Comparison of ENCODE assay signal across 1 cellular context in the genomic region with DNA sequence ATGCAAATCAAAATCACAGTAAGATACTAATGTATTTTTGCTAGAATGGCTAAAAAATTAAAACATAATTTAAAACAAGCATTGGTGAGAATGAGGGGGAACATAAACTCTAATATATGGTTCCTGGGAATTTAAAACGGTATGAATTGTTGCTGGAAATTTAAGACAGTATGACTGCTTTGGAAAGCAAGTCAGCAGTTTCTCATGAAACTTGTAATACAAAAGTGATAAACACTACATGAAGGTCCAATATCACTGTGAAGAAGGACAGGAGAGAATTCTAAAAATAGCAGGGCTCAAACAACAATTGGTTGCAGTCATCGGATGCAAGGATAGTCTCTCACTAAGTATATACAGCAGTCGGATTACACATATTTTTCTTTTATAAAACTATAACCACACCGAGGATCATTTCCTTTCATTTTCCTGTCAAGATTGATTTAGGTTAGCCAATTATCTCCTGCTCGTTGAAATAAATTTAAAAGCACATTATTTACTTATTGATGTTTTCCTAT.
A peak's percentile ranks its signal among the peaks of the same experiment; 100 is the strongest.
TF ChIP-seq lines count a peak whose summit lies in the region.

No MANE protein-coding gene starts in this region.

TF ChIP-seq in K562, 482 proteins besides CTCF, POLR2A, EP300 and RAD21:
- TF ChIP-seq SRSF9 (IDR thresholded peaks at IDR 0.05; ENCODE audit: borderline replicate concordance, low read depth, low read length) (no peak), TBL1XR1 (IDR thresholded peaks at IDR 0.05; ENCODE audit: low read length in 2 of 2) (no peak), MAFG (tag; conservative IDR thresholded peaks at IDR 0.05) (peak; percentile 62), MBD2 (IDR thresholded peaks at IDR 0.05; ENCODE audit: borderline replicate concordance, low read depth) (no peak), MEIS2 (IDR thresholded peaks at IDR 0.05; ENCODE audit: partially characterized antibody) (peak; percentile 12), BACH1 (tag; IDR thresholded peaks at IDR 0.05) (no peak), MEF2A (IDR thresholded peaks at IDR 0.05; ENCODE audit: control insufficient read depth, low read depth, low read length) (peak; percentile 75; the same call in 1 of the 2 replicates), NFATC3 (IDR thresholded peaks at IDR 0.05) (no peak), CREM (IDR thresholded peaks at IDR 0.05; ENCODE audit: low read depth) (no peak), PRPF4 (IDR thresholded peaks at IDR 0.05; ENCODE audit: insufficient read depth, low read depth, low read length, poor library complexity, severe bottlenecking) (no peak), RBM17 (IDR thresholded peaks at IDR 0.05; ENCODE audit: borderline replicate concordance, low read depth, low read length) (no peak), NCOA2 (IDR thresholded peaks at IDR 0.05; ENCODE audit: partially characterized antibody in 2 of 2) (no peak), TRIM28 (IDR thresholded peaks at IDR 0.05) (no peak), HMG20B (CRISPR knock-in tag; IDR thresholded peaks at IDR 0.05) (no peak), NR2C2 (CRISPR knock-in tag; IDR thresholded peaks at IDR 0.05) (no peak), NR2C2 (tag; IDR thresholded peaks at IDR 0.05) (no peak), ZNF316 (IDR thresholded peaks at IDR 0.05) (peak; percentile 89), C11orf30 (IDR thresholded peaks at IDR 0.05; ENCODE audit: low read depth) (peak; percentile 85), MEF2D (tag; conservative IDR thresholded peaks at IDR 0.05; ENCODE audit: low read depth) (peak; percentile 58; the same call in 1 of the 2 replicates), NEUROD1 (IDR thresholded peaks at IDR 0.05; ENCODE audit: borderline replicate concordance, low read depth, low read length, partially characterized antibody) (no peak)
- TF ChIP-seq, protein P1, sequence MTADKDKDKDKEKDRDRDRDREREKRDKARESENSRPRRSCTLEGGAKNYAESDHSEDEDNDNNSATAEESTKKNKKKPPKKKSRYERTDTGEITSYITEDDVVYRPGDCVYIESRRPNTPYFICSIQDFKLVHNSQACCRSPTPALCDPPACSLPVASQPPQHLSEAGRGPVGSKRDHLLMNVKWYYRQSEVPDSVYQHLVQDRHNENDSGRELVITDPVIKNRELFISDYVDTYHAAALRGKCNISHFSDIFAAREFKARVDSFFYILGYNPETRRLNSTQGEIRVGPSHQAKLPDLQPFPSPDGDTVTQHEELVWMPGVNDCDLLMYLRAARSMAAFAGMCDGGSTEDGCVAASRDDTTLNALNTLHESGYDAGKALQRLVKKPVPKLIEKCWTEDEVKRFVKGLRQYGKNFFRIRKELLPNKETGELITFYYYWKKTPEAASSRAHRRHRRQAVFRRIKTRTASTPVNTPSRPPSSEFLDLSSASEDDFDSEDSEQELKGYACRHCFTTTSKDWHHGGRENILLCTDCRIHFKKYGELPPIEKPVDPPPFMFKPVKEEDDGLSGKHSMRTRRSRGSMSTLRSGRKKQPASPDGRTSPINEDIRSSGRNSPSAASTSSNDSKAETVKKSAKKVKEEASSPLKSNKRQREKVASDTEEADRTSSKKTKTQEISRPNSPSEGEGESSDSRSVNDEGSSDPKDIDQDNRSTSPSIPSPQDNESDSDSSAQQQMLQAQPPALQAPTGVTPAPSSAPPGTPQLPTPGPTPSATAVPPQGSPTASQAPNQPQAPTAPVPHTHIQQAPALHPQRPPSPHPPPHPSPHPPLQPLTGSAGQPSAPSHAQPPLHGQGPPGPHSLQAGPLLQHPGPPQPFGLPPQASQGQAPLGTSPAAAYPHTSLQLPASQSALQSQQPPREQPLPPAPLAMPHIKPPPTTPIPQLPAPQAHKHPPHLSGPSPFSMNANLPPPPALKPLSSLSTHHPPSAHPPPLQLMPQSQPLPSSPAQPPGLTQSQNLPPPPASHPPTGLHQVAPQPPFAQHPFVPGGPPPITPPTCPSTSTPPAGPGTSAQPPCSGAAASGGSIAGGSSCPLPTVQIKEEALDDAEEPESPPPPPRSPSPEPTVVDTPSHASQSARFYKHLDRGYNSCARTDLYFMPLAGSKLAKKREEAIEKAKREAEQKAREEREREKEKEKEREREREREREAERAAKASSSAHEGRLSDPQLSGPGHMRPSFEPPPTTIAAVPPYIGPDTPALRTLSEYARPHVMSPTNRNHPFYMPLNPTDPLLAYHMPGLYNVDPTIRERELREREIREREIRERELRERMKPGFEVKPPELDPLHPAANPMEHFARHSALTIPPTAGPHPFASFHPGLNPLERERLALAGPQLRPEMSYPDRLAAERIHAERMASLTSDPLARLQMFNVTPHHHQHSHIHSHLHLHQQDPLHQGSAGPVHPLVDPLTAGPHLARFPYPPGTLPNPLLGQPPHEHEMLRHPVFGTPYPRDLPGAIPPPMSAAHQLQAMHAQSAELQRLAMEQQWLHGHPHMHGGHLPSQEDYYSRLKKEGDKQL (CRISPR knock-in tag; IDR thresholded peaks at IDR 0.05; ENCODE audit: borderline replicate concordance): no peak
- TF ChIP-seq, protein P2, sequence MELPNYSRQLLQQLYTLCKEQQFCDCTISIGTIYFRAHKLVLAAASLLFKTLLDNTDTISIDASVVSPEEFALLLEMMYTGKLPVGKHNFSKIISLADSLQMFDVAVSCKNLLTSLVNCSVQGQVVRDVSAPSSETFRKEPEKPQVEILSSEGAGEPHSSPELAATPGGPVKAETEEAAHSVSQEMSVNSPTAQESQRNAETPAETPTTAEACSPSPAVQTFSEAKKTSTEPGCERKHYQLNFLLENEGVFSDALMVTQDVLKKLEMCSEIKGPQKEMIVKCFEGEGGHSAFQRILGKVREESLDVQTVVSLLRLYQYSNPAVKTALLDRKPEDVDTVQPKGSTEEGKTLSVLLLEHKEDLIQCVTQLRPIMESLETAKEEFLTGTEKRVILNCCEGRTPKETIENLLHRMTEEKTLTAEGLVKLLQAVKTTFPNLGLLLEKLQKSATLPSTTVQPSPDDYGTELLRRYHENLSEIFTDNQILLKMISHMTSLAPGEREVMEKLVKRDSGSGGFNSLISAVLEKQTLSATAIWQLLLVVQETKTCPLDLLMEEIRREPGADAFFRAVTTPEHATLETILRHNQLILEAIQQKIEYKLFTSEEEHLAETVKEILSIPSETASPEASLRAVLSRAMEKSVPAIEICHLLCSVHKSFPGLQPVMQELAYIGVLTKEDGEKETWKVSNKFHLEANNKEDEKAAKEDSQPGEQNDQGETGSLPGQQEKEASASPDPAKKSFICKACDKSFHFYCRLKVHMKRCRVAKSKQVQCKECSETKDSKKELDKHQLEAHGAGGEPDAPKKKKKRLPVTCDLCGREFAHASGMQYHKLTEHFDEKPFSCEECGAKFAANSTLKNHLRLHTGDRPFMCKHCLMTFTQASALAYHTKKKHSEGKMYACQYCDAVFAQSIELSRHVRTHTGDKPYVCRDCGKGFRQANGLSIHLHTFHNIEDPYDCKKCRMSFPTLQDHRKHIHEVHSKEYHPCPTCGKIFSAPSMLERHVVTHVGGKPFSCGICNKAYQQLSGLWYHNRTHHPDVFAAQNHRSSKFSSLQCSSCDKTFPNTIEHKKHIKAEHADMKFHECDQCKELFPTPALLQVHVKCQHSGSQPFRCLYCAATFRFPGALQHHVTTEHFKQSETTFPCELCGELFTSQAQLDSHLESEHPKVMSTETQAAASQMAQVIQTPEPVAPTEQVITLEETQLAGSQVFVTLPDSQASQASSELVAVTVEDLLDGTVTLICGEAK (IDR thresholded peaks at IDR 0.05): no peak
- TF ChIP-seq, protein P2 (CRISPR knock-in tag; IDR thresholded peaks at IDR 0.05): no peak
- TF ChIP-seq, protein P3, sequence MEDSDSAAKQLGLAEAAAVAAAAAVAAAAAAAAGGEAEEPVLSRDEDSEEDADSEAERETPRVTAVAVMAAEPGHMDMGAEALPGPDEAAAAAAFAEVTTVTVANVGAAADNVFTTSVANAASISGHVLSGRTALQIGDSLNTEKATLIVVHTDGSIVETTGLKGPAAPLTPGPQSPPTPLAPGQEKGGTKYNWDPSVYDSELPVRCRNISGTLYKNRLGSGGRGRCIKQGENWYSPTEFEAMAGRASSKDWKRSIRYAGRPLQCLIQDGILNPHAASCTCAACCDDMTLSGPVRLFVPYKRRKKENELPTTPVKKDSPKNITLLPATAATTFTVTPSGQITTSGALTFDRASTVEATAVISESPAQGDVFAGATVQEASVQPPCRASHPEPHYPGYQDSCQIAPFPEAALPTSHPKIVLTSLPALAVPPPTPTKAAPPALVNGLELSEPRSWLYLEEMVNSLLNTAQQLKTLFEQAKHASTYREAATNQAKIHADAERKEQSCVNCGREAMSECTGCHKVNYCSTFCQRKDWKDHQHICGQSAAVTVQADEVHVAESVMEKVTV (CRISPR knock-in tag; IDR thresholded peaks at IDR 0.05): no peak
